Comparison of ENCODE assay signal across 16 cellular contexts in genomic region chr12:110353211-110353965, GRCh38. TPM values are rescaled to one million over a fixed set of nuclear protein-coding genes. Genes with fewer than 3 reads are reported as not detected.
A peak's percentile ranks its signal among the peaks of the same experiment; 100 is the strongest.
DNase-seq lines count a peak whose midpoint lies in the region; ATAC-seq and TF ChIP-seq lines count a peak whose summit lies in the region.
"Had no signal": no experiment of that assay in that cellular context is flagged by ENCODE, and none has a peak within 500 bp of the region (broad histone marks: within the 10 kb centered on the region; RNA-seq: fewer than 3 reads in every experiment).

No MANE protein-coding gene starts in this region.

- no peak overlapping the region for H3K4me3 ChIP-seq in cardiac muscle cell
- H3K4me3 ChIP-seq in SK-N-MC = no peak overlapping the region
- no peak overlapping the region for H3K4me3 ChIP-seq in left ventricle myocardium inferior
- no peak overlapping the region for H3K4me3 ChIP-seq in lower lobe of right lung
- H3K4me3 ChIP-seq: upper lobe of left lung had no signal

- H3K9ac ChIP-seq in SK-N-MC (ENCODE audit: insufficient read length) = no peak overlapping the region

- H3K4me1 ChIP-seq in cardiac muscle cell (ENCODE audit: low read depth) (no peaks in the 10 kb centered on the region), left ventricle myocardium inferior (peaks cover 15% of the 10 kb centered on the region), lower lobe of right lung (peaks cover 13% of the 10 kb centered on the region)
- H3K4me1 ChIP-seq: Caco-2, foreskin keratinocyte had no signal

- H3K27ac ChIP-seq in cardiac muscle cell (peak overlapping the region; percentile 45), SK-N-MC (peak overlapping the region; percentile 39; the same call in 1 of the 2 replicates), left ventricle myocardium inferior (replicated peaks) (peak overlapping the region; percentile 1), lower lobe of right lung (no peak overlapping the region)
- H3K27ac ChIP-seq: foreskin keratinocyte, upper lobe of left lung had no signal

- no peak for ATAC-seq in HG03521 (IDR thresholded peaks at IDR 0.05; ENCODE audit: unreplicated experiment)
- ATAC-seq in lower lobe of right lung = no peak
- ATAC-seq: foreskin keratinocyte; stimulated activated naive CD8-positive, alpha-beta T cell treated with anti-CD3 and anti-CD28 coated beads, Interleukin-15, amount 100 ng/mL, for 72 hours had no signal

- intact Hi-C loops in cardiac septum (cut with DNase I) = no loop called here
- intact Hi-C loops in left ventricle myocardium inferior (cut with micrococcal nuclease) = no loop called here
- intact Hi-C loops in lower lobe of right lung (cut with DNase I) = no loop called here

- no peaks in the 10 kb centered on the region for H3K9me3 ChIP-seq in cardiac muscle cell (ENCODE audit: low read depth)
- H3K9me3 ChIP-seq in SK-N-MC (ENCODE audit: low read depth, low read length) = no peaks in the 10 kb centered on the region
- H3K9me3 ChIP-seq in left ventricle myocardium inferior (replicated peaks) = no peaks in the 10 kb centered on the region
- no peaks in the 10 kb centered on the region for H3K9me3 ChIP-seq in lower lobe of right lung
- H3K9me3 ChIP-seq: Caco-2, upper lobe of left lung had no signal

- H3K27me3 ChIP-seq in cardiac muscle cell (no peaks in the 10 kb centered on the region), left ventricle myocardium inferior (ENCODE audit: low read depth) (no peaks in the 10 kb centered on the region), lower lobe of right lung (ENCODE audit: low read depth) (no peaks in the 10 kb centered on the region)
- H3K27me3 ChIP-seq: foreskin keratinocyte, upper lobe of left lung had no signal

- DNase-seq in cardiac muscle cell (ENCODE audit: low read depth in 1 of 2, low spot score in 1 of 2) (no peak), cardiac septum (ENCODE audit: low spot score) (no peak), SK-N-MC (ENCODE audit: low read depth, low spot score) (no peak), left ventricle myocardium inferior (no peak), CD1c-positive myeloid dendritic cell (ENCODE audit: extremely low spot score) (no peak), lower lobe of right lung (no peak)
- DNase-seq: activated CD4-positive, alpha-beta T cell treated with anti-CD3 and anti-CD28 coated beads, Interleukin-2, amount 10 ng/mL, durations not matched to agents 24 days and 14 days; activated CD8-positive, alpha-beta memory T cell treated with anti-CD3 and anti-CD28 coated beads, Interleukin-2, amount 50 U/mL, for 4 hours; Caco-2; foreskin keratinocyte; NCI-H1105; NCI-H510A; stimulated activated CD4-positive, alpha-beta T cell treated with anti-CD3 and anti-CD28 coated beads, Interleukin-2, amount 100 ng/mL, for 24 hours; stimulated activated naive CD8-positive, alpha-beta T cell treated with anti-CD3 and anti-CD28 coated beads, Interleukin-15, amount 100 ng/mL, for 72 hours; upper lobe of left lung had no signal

- H3K36me3 ChIP-seq in cardiac muscle cell = peaks cover 31% of the 10 kb centered on the region
- H3K36me3 ChIP-seq in SK-N-MC (ENCODE audit: insufficient read depth, low read length) = peaks cover 18% of the 10 kb centered on the region
- peaks cover 31% of the 10 kb centered on the region for H3K36me3 ChIP-seq in left ventricle myocardium inferior
- H3K36me3 ChIP-seq in lower lobe of right lung = peaks cover 13% of the 10 kb centered on the region

- no peak for TF ChIP-seq CTCF in cardiac muscle cell (IDR thresholded peaks at IDR 0.05; ENCODE audit: low read depth, low read length)
- TF ChIP-seq CTCF in left ventricle myocardium inferior (IDR thresholded peaks at IDR 0.05; ENCODE audit: borderline replicate concordance) = no peak
- TF ChIP-seq CTCF in lower lobe of right lung (IDR thresholded peaks at IDR 0.05) = no peak

RNA-seq across cellular contexts. Expression of gene ANAPC7, which starts 50.1 kb away (rescaled TPM):
- total RNA-seq in cardiac muscle cell (37.2 and 55.4 TPM in 2 replicates), cardiac septum (35.3 TPM), left ventricle myocardium inferior (32.0 TPM), lower lobe of right lung (48.1 TPM)
- polyA plus RNA-seq in cardiac muscle cell = 48.2 and 54.6 TPM in 2 replicates
